Comparison of ENCODE assay signal across 1 cellular context in the genomic region with DNA sequence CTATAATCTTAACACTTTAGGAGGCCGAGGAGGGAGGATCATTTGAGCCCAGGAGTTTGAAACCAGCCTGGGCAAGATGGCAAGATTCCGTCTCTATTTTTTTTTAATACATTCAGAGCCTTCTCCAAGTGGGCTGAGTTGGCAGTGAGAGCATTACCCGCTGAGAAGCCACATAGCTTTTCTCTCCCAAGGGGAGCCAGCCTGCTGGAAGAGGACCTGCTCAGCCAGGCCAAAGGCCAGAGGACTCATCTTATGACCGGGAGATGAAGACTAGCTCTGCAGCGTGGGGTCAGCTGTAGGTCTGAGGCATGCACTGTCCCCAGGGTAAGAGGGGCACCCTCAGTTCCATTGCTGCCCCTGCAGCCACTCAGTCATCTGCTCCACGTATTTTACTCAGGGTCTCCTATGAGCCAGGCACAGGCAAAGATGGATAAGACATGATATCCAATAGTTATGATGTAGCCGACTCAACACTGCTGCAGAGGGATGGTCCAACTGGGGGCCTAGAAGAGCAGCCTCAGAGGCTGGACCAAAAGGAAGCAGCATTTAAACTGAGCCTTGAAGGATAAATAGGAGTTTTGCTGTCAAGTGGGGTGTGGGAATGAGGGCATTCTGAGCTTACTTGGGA.
TF ChIP-seq lines count a peak whose summit lies in the region.

No MANE protein-coding gene starts in this region.

TF ChIP-seq in IMR-90, 13 proteins besides CTCF, POLR2A, EP300 and RAD21:
- no peak for TF ChIP-seq SMC3 (IDR thresholded peaks at IDR 0.05; ENCODE audit: low read depth, low read length)
- no peak for TF ChIP-seq BHLHE40 (IDR thresholded peaks at IDR 0.05; ENCODE audit: low read depth, low read length)
- TF ChIP-seq, protein P1, sequence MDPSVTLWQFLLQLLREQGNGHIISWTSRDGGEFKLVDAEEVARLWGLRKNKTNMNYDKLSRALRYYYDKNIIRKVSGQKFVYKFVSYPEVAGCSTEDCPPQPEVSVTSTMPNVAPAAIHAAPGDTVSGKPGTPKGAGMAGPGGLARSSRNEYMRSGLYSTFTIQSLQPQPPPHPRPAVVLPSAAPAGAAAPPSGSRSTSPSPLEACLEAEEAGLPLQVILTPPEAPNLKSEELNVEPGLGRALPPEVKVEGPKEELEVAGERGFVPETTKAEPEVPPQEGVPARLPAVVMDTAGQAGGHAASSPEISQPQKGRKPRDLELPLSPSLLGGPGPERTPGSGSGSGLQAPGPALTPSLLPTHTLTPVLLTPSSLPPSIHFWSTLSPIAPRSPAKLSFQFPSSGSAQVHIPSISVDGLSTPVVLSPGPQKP (IDR thresholded peaks at IDR 0.05; ENCODE audit: borderline replicate concordance, low read depth, low read length): no peak
- TF ChIP-seq RFX5 (IDR thresholded peaks at IDR 0.05; ENCODE audit: low read depth, low read length): no peak
- no peak for TF ChIP-seq CHD1 (IDR thresholded peaks at IDR 0.05; ENCODE audit: low read depth, low read length)
- no peak for TF ChIP-seq FOS (IDR thresholded peaks at IDR 0.05; ENCODE audit: low read depth, low read length)
- TF ChIP-seq, protein P2, sequence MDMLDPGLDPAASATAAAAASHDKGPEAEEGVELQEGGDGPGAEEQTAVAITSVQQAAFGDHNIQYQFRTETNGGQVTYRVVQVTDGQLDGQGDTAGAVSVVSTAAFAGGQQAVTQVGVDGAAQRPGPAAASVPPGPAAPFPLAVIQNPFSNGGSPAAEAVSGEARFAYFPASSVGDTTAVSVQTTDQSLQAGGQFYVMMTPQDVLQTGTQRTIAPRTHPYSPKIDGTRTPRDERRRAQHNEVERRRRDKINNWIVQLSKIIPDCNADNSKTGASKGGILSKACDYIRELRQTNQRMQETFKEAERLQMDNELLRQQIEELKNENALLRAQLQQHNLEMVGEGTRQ (IDR thresholded peaks at IDR 0.05; ENCODE audit: low read depth, low read length): no peak
- TF ChIP-seq NFE2L2 (IDR thresholded peaks at IDR 0.05; ENCODE audit: low read depth, low read length): no peak
- no peak for TF ChIP-seq MXI1 (IDR thresholded peaks at IDR 0.05; ENCODE audit: borderline replicate concordance, low read depth, low read length)
- TF ChIP-seq MAZ (IDR thresholded peaks at IDR 0.05; ENCODE audit: borderline replicate concordance, low read depth, low read length): no peak
- no peak for TF ChIP-seq RCOR1 (IDR thresholded peaks at IDR 0.05; ENCODE audit: insufficient replicate concordance, low read length)
- TF ChIP-seq CEBPB (IDR thresholded peaks at IDR 0.05; ENCODE audit: low read depth, low read length): no peak
- TF ChIP-seq MAFK (IDR thresholded peaks at IDR 0.05; ENCODE audit: low read depth, low read length): no peak
